ENCODE assay signal across 15 cellular contexts in genomic region chr3:70647823-70648222, GRCh38.
A peak's percentile ranks its signal among the peaks of the same experiment; 100 is the strongest.
DNase-seq lines count a peak whose midpoint lies in the region; ATAC-seq and TF ChIP-seq lines count a peak whose summit lies in the region.
"Had no signal": no experiment of that assay in that cellular context is flagged by ENCODE, and none has a peak within 500 bp of the region (broad histone marks: within the 10 kb centered on the region; RNA-seq: fewer than 3 reads in every experiment).

No MANE protein-coding gene starts in this region.

- H3K9me3 ChIP-seq in right cardiac atrium (ENCODE audit: control insufficient read depth, low read length) (no peaks in the 10 kb centered on the region), right atrium auricular region (no peaks in the 10 kb centered on the region), esophagus muscularis mucosa (no peaks in the 10 kb centered on the region), suprapubic skin (no peaks in the 10 kb centered on the region)

- ATAC-seq in right cardiac atrium (peak; percentile 53 to 56), HG03139 (IDR thresholded peaks at IDR 0.05; ENCODE audit: unreplicated experiment) (no peak)
- ATAC-seq: HCT116 had no signal

- TF ChIP-seq POLR2A in esophagus muscularis mucosa (IDR thresholded peaks at IDR 0.05; ENCODE audit: low read depth) (no peak), suprapubic skin (IDR thresholded peaks at IDR 0.05) (no peak)

- H3K4me1 ChIP-seq in right cardiac atrium (ENCODE audit: control insufficient read depth, insufficient read depth, low read length) (no peaks in the 10 kb centered on the region), right atrium auricular region (no peaks in the 10 kb centered on the region), esophagus muscularis mucosa (peaks cover 0 to 20% (median 16%) of the 10 kb centered on the region in 4 donors), suprapubic skin (no peaks in the 10 kb centered on the region)

- H3K4me3 ChIP-seq in right cardiac atrium (ENCODE audit: low read length) (no peak overlapping the region), right atrium auricular region (no peak overlapping the region), esophagus muscularis mucosa (no peak overlapping the region), suprapubic skin (no peak overlapping the region)
- H3K4me3 ChIP-seq: GM23248 had no signal

- TF ChIP-seq CTCF in right atrium auricular region (IDR thresholded peaks at IDR 0.05) (no peak), esophagus muscularis mucosa (IDR thresholded peaks at IDR 0.05) (no peak), suprapubic skin (IDR thresholded peaks at IDR 0.05) (no peak)

- TF ChIP-seq EP300 in esophagus muscularis mucosa (IDR thresholded peaks at IDR 0.05), result no peak
- no peak for TF ChIP-seq EP300 in suprapubic skin (IDR thresholded peaks at IDR 0.05)

- intact Hi-C loops in right cardiac atrium (cut with DNase I) (no loop called here), esophagus muscularis mucosa (cut with DNase I) (no loop called here)

- H3K27ac ChIP-seq in right cardiac atrium (ENCODE audit: low read length) (no peak overlapping the region), right atrium auricular region (peak overlapping the region in 1 of 2 donors; percentile 18), esophagus muscularis mucosa (replicated peaks in 1 of 4) (peak overlapping the region in 3 of 4 donors; percentile 18 to 65 (median 60)), suprapubic skin (peak overlapping the region; percentile 43)
- H3K27ac ChIP-seq: GM23248 had no signal

- no peaks in the 10 kb centered on the region for H3K36me3 ChIP-seq in right atrium auricular region
- H3K36me3 ChIP-seq in esophagus muscularis mucosa, result no peaks in the 10 kb centered on the region
- H3K36me3 ChIP-seq in suprapubic skin, result no peaks in the 10 kb centered on the region

- H3K27me3 ChIP-seq in right cardiac atrium (ENCODE audit: control insufficient read depth, insufficient read depth) (no peaks in the 10 kb centered on the region), right atrium auricular region (no peaks in the 10 kb centered on the region), esophagus muscularis mucosa (no peaks in the 10 kb centered on the region), suprapubic skin (no peaks in the 10 kb centered on the region)

- DNase-seq in right cardiac atrium (no peak), right atrium auricular region (ENCODE audit: low spot score) (no peak), esophagus muscularis mucosa (ENCODE audit: extremely low spot score) (peak; percentile 50), suprapubic skin (ENCODE audit: low spot score in 2 of 2) (no peak)
- DNase-seq in stimulated activated CD8-positive, alpha-beta memory T cell treated with anti-CD3 and anti-CD28 coated beads, Interleukin-4, amount 100 ng/mL, for 48 hours, result no peak
- DNase-seq: C1 segment of cervical spinal cord; Calu3; CD4-positive, alpha-beta memory T cell; COR-L47; DMS153; DND-41; GM23248; H9 had no signal

- 80% methylated on average over 2 of the region's 2 CpGs for WGBS in right cardiac atrium
- WGBS in esophagus muscularis mucosa, result 86% methylated on average over 2 of the region's 2 CpGs
- WGBS in suprapubic skin, result 75% methylated on average over 2 of the region's 2 CpGs
